Comparison of ENCODE assay signal across 27 cellular contexts in genomic region chr3:178517665-178518366, GRCh38. TPM values are rescaled to one million over a fixed set of nuclear protein-coding genes. Genes with fewer than 3 reads are reported as not detected.
"Had no signal": no experiment of that assay in that cellular context is flagged by ENCODE, and none has a peak within 500 bp of the region (broad histone marks: within the 10 kb centered on the region; RNA-seq: fewer than 3 reads in every experiment).

No MANE protein-coding gene starts in this region.

- H3K27me3 Mint-ChIP-seq: activated naive CD4-positive, alpha-beta T cell treated with anti-CD3 and anti-CD28 coated beads, Interleukin-2, amount 10 ng/mL, durations not matched to agents 7 days and 5 days; brain had no signal

- H3K9me3 ChIP-seq: upper lobe of right lung had no signal

- H3K27me3 ChIP-seq: upper lobe of right lung had no signal

- FAIRE-seq: colon had no signal

- H3K36me3 Mint-ChIP-seq: activated naive CD4-positive, alpha-beta T cell treated with anti-CD3 and anti-CD28 coated beads, Interleukin-2, amount 10 ng/mL, durations not matched to agents 7 days and 5 days; brain had no signal

- ATAC-seq: activated naive CD8-positive, alpha-beta T cell treated with anti-CD3 and anti-CD28 coated beads, Interleukin-2, amount 50 U/mL, for 24 hours; left colon had no signal

- H3K27ac Mint-ChIP-seq: activated naive CD4-positive, alpha-beta T cell treated with anti-CD3 and anti-CD28 coated beads, Interleukin-2, amount 10 ng/mL, durations not matched to agents 7 days and 5 days; activated naive CD8-positive, alpha-beta T cell treated with anti-CD3 and anti-CD28 coated beads, Interleukin-2, amount 50 U/mL, for 24 hours; endodermal cell; nephron progenitor cell had no signal

- DNase-seq: activated CD4-positive, alpha-beta T cell treated with anti-CD3 and anti-CD28 coated beads for 1 hour; activated CD8-positive, alpha-beta memory T cell treated with anti-CD3 and anti-CD28 coated beads for 24 hours; activated CD8-positive, alpha-beta memory T cell treated with anti-CD3 and anti-CD28 coated beads, Interleukin-2, amount 50 U/mL, for 48 hours; activated effector memory CD4-positive, alpha-beta T cell treated with Interleukin-2 at 50 U/mL for 16 hours; activated naive CD4-positive, alpha-beta T cell treated with anti-CD3 and anti-CD28 coated beads, Interleukin-2, amount 10 ng/mL, durations not matched to agents 7 days and 5 days; activated naive CD8-positive, alpha-beta T cell treated with anti-CD3 and anti-CD28 coated beads, Interleukin-2, amount 50 U/mL, for 24 hours; activated T-cell treated with anti-CD3 and anti-CD28 coated beads, Interleukin-2, amount 50 U/mL, for 48 hours; anterior cingulate cortex; central memory CD4-positive, alpha-beta T cell; dorsolateral prefrontal cortex; endodermal cell; foreskin melanocyte; glutamatergic neuron; hippocampal formation; left colon; nephron progenitor cell; nucleus accumbens; posterior cingulate gyrus; stimulated activated naive CD4-positive, alpha-beta T cell; upper lobe of right lung; WERI-Rb-1 had no signal

- H3K4me3 Mint-ChIP-seq: activated naive CD4-positive, alpha-beta T cell treated with anti-CD3 and anti-CD28 coated beads, Interleukin-2, amount 10 ng/mL, durations not matched to agents 7 days and 5 days; activated naive CD8-positive, alpha-beta T cell treated with anti-CD3 and anti-CD28 coated beads, Interleukin-2, amount 50 U/mL, for 24 hours; brain; endodermal cell; nephron progenitor cell had no signal

- H3K36me3 ChIP-seq: upper lobe of right lung, WERI-Rb-1 had no signal

- H3K4me3 ChIP-seq: dorsolateral prefrontal cortex, lung, upper lobe of right lung had no signal

- H3K27ac ChIP-seq: dorsolateral prefrontal cortex, epithelial cell of prostate, upper lobe of right lung, WERI-Rb-1 had no signal

- H3K4me1 ChIP-seq: upper lobe of right lung had no signal

- H3K9me3 Mint-ChIP-seq: activated naive CD4-positive, alpha-beta T cell treated with anti-CD3 and anti-CD28 coated beads, Interleukin-2, amount 10 ng/mL, durations not matched to agents 7 days and 5 days; activated naive CD8-positive, alpha-beta T cell treated with anti-CD3 and anti-CD28 coated beads, Interleukin-2, amount 50 U/mL, for 24 hours; brain; endodermal cell; nephron progenitor cell had no signal

- H3K4me1 Mint-ChIP-seq: activated naive CD4-positive, alpha-beta T cell treated with anti-CD3 and anti-CD28 coated beads, Interleukin-2, amount 10 ng/mL, durations not matched to agents 7 days and 5 days; activated naive CD8-positive, alpha-beta T cell treated with anti-CD3 and anti-CD28 coated beads, Interleukin-2, amount 50 U/mL, for 24 hours had no signal

RNA-seq across cellular contexts. Expression of gene KCNMB2, which starts 18.4 kb away (rescaled TPM):
- total RNA-seq: endodermal cell, renal cortical epithelial cell had no signal
- polyA plus RNA-seq: fibroblast of lung had no signal
